1 cellular context compared by ENCODE assay signal in the genomic region with DNA sequence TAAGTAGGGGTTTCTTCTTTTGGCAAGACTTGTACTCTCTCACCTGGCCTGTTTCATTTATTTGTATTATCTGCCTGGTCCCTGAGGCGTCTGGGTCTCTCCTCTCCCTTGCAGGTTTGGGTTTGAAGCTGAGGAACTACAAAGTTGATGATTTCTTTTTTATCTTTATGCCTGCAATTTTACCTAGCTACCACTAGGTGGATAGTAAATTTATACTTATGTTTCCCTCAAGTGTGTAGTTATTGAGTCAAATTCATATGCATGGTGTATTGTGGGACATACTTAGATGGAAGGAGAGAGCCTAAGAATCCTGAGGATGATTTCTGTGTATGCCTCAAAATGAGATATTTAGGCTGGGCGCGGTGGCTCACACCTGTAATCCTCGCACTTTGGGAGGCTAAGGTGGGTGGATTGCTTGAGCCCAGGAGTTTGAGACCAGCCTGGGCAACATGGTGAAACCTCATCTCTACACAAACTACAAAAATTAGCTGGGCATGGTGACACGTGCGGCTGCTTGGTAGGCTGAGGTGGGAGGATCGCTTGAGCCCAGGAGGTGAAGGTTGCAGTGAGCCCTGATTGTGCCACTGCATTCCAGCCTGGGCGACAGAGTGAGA.
TF ChIP-seq lines count a peak whose summit lies in the region.

No MANE protein-coding gene starts in this region.

TF ChIP-seq in WTC11, 78 proteins besides CTCF, POLR2A, EP300 and RAD21:
- TF ChIP-seq JAZF1 (CRISPR knock-in tag; IDR thresholded peaks at IDR 0.05) (no peak), PREB (CRISPR knock-in tag; IDR thresholded peaks at IDR 0.05; ENCODE audit: borderline replicate concordance) (no peak), FOXJ3 (CRISPR knock-in tag; IDR thresholded peaks at IDR 0.05; ENCODE audit: borderline replicate concordance) (no peak), RORB (CRISPR knock-in tag; IDR thresholded peaks at IDR 0.05) (no peak), SMAD3 (CRISPR knock-in tag; IDR thresholded peaks at IDR 0.05; ENCODE audit: borderline replicate concordance) (no peak), CBFB (CRISPR knock-in tag; IDR thresholded peaks at IDR 0.05; ENCODE audit: low read depth) (no peak), ZNF416 (CRISPR knock-in tag; IDR thresholded peaks at IDR 0.05) (no peak), KAT7 (CRISPR knock-in tag; IDR thresholded peaks at IDR 0.05; ENCODE audit: borderline replicate concordance) (no peak), GRHL2 (CRISPR knock-in tag; IDR thresholded peaks at IDR 0.05; ENCODE audit: insufficient replicate concordance, severe bottlenecking) (no peak), MXD4 (CRISPR knock-in tag; IDR thresholded peaks at IDR 0.05; ENCODE audit: borderline replicate concordance) (no peak), ERG (CRISPR knock-in tag; IDR thresholded peaks at IDR 0.05) (no peak), MLX (CRISPR knock-in tag; IDR thresholded peaks at IDR 0.05) (no peak)
- TF ChIP-seq, protein P1, sequence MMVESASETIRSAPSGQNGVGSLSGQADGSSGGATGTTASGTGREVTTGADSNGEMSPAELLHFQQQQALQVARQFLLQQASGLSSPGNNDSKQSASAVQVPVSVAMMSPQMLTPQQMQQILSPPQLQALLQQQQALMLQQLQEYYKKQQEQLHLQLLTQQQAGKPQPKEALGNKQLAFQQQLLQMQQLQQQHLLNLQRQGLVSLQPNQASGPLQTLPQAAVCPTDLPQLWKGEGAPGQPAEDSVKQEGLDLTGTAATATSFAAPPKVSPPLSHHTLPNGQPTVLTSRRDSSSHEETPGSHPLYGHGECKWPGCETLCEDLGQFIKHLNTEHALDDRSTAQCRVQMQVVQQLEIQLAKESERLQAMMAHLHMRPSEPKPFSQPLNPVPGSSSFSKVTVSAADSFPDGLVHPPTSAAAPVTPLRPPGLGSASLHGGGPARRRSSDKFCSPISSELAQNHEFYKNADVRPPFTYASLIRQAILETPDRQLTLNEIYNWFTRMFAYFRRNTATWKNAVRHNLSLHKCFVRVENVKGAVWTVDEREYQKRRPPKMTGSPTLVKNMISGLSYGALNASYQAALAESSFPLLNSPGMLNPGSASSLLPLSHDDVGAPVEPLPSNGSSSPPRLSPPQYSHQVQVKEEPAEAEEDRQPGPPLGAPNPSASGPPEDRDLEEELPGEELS (CRISPR knock-in tag; IDR thresholded peaks at IDR 0.05), result no peak
